ENCODE assay signal across 30 cellular contexts in the genomic region with DNA sequence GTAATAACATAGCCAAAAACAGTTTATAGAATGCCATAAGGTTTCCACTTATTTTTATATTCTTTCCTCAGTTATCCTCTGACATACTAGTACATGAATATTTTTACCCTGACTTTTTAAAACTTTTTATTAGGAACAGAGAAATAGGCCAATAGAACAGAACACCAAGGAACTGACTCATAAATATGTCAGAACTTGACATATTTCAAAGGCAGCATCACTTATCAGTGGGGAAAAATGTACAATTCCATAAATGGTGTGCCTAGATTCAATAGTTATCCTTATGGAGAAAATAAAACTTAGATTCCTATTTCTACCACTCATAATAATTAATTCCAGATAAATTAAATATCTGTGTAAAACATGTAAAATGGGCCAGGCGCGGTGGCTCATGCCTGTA. TPM values are rescaled to one million over a fixed set of nuclear protein-coding genes. Genes with fewer than 3 reads are reported as not detected.
A peak's percentile ranks its signal among the peaks of the same experiment; 100 is the strongest.
DNase-seq lines count a peak whose midpoint lies in the region; ATAC-seq, FAIRE-seq and TF ChIP-seq lines count a peak whose summit lies in the region.
"Had no signal": no experiment of that assay in that cellular context is flagged by ENCODE, and none has a peak within 500 bp of the region (broad histone marks: within the 10 kb centered on the region; RNA-seq: fewer than 3 reads in every experiment).

No MANE protein-coding gene starts in this region.

- ATAC-seq in GM19035 (IDR thresholded peaks at IDR 0.05; ENCODE audit: unreplicated experiment) = no peak
- ATAC-seq: HCT116, heart left ventricle, left ventricle myocardium superior, right lobe of liver, T-helper 17 cell had no signal

- TF ChIP-seq CTCF in RWPE1 (conservative IDR thresholded peaks at IDR 0.05; ENCODE audit: low read depth) (no peak), epithelial cell of esophagus (IDR thresholded peaks at IDR 0.05; ENCODE audit: insufficient read depth, low read depth, low read length, missing control alignments) (no peak)

- peak overlapping the region; percentile 43 for H3K27ac ChIP-seq in RWPE1
- H3K27ac ChIP-seq: BLaER1 treated with 17β-estradiol and CSF1 and Interleukin-3, amounts not matched to agents 10 nM and 100 nM; heart left ventricle; right lobe of liver; thyroid gland had no signal

- CTCF ChIA-PET in RWPE1 (lab: Yijun Ruan, JAX) = interaction anchor here (0.7 kb wide), 1 partner anchor 675 kb away, joined by 3 read pairs; no protein-coding TSS in a partner anchor

- H3K4me3 ChIP-seq in epithelial cell of esophagus (ENCODE audit: low read length) = no peak overlapping the region
- H3K4me3 ChIP-seq: BLaER1 treated with 17β-estradiol and CSF1 and Interleukin-3, amounts not matched to agents 10 nM and 100 nM; heart left ventricle; right lobe of liver; thyroid gland had no signal

- FAIRE-seq in frontal cortex (lab: Jason Lieb, UNC) = no peak
- FAIRE-seq: kidney had no signal

- peak; percentile 33 for DNase-seq in RWPE1 (ENCODE audit: low spot score)
- DNase-seq in epithelial cell of esophagus (ENCODE audit: low read depth) = peak; percentile 16
- DNase-seq in non-pigmented ciliary epithelial cell (ENCODE audit: low read depth) = peak; percentile 26
- DNase-seq in DMS 273 treated with DMSO at 0.1 percent for 48 hours (lab: John Stamatoyannopoulos, UW) = no peak
- DNase-seq in frontal cortex (ENCODE audit: low spot score in 2 of 2) = no peak
- DNase-seq in NCI-H2107 treated with DMSO at 0.1 percent for 48 hours (lab: John Stamatoyannopoulos, UW; ENCODE audit: unreplicated experiment) = no peak
- DNase-seq: activated CD4-positive, alpha-beta memory T cell treated with anti-CD3 and anti-CD28 coated beads for 36 hours; activated CD4-positive, CD25-positive, alpha-beta regulatory T cell treated with anti-CD3 and anti-CD28 coated beads, Interleukin-2, amount 50 U/mL, for 72 hours; activated CD8-positive, alpha-beta memory T cell treated with anti-CD3 and anti-CD28 coated beads, Interleukin-2, amount 50 U/mL, for 4 hours; activated naive CD4-positive, alpha-beta T cell treated with Interleukin-2 at 50 U/mL for 16 hours; cerebellar nuclear complex; DMS53; GDM1; heart left ventricle; Kasumi-1; kidney; left ventricle myocardium superior; mesendoderm; MV-4-11; NCI-H146; NCI-H446 treated with DMSO at 0.1 percent for 48 hours; NCI-H82; posterior cingulate gyrus; right lobe of liver; stimulated activated CD4-positive, alpha-beta T cell treated with anti-CD3 and anti-CD28 coated beads, Interleukin-4, amount 100 ng/mL, for 1 hour; T-helper 17 cell; thyroid gland had no signal

- POLR2A ChIA-PET in RWPE1 (lab: Yijun Ruan, JAX; ENCODE audit: low non-redundant PET) = no interaction called here

RNA-seq across cellular contexts. Expression of gene STARD4, which starts 9.4 kb away (rescaled TPM):
- 37.1 TPM for total RNA-seq in frontal cortex

Comparison
In these comparisons a context has a peak if more than half of its experiments do, and no peak if none do; other contexts are left out.
1. DNase-seq: peak in RWPE1 (single experiment), epithelial cell of esophagus (single experiment) and non-pigmented ciliary epithelial cell (single experiment); none in DMS 273 treated with DMSO at 0.1 percent for 48 hours (single experiment), frontal cortex (0 of 2) and NCI-H2107 treated with DMSO at 0.1 percent for 48 hours (single experiment).